In the genomic region with DNA sequence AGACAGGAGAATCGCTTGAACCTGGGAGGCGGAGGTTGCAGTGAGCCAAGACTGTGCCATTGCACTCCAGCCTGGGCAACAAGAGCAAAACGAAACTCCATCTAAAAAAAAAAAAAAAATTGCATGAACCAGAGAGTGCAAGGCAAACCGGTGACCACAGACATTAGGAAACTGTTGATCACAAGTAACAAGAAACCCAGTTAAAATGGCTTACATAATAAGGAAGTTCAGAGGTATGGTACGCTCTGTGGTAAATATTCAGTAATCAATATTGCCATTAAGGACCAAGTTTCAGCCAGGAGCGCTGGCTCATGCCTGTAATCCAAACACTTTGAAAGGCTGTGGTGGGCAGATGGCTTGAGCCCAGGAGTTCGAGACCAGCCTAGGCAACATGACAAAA, we compare ENCODE assay signal across 1 cellular context.
A peak's percentile ranks its signal among the peaks of the same experiment; 100 is the strongest.
TF ChIP-seq lines count a peak whose summit lies in the region.

No MANE protein-coding gene starts in this region.

TF ChIP-seq in HepG2, 621 proteins besides CTCF, POLR2A, EP300 and RAD21 (continued from another document):
- TF ChIP-seq ZMYM2 (CRISPR knock-in tag; IDR thresholded peaks at IDR 0.05): peak; percentile 55; the same call in 1 of the 2 replicates
- TF ChIP-seq NCOR1 (IDR thresholded peaks at IDR 0.05; ENCODE audit: borderline replicate concordance, low read length): no peak
- TF ChIP-seq, protein P1, sequence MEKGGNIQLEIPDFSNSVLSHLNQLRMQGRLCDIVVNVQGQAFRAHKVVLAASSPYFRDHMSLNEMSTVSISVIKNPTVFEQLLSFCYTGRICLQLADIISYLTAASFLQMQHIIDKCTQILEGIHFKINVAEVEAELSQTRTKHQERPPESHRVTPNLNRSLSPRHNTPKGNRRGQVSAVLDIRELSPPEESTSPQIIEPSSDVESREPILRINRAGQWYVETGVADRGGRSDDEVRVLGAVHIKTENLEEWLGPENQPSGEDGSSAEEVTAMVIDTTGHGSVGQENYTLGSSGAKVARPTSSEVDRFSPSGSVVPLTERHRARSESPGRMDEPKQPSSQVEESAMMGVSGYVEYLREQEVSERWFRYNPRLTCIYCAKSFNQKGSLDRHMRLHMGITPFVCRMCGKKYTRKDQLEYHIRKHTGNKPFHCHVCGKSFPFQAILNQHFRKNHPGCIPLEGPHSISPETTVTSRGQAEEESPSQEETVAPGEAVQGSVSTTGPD (CRISPR knock-in tag; IDR thresholded peaks at IDR 0.05): peak; percentile 94
- TF ChIP-seq ZNF776 (CRISPR knock-in tag; IDR thresholded peaks at IDR 0.05): no peak
- 0 out of 2 replicates have a peak, but pooled peaks have one; percentile 26 for TF ChIP-seq SALL1 (CRISPR knock-in tag; IDR thresholded peaks at IDR 0.05)
